ENCODE assay signal across 18 cellular contexts in the genomic region with DNA sequence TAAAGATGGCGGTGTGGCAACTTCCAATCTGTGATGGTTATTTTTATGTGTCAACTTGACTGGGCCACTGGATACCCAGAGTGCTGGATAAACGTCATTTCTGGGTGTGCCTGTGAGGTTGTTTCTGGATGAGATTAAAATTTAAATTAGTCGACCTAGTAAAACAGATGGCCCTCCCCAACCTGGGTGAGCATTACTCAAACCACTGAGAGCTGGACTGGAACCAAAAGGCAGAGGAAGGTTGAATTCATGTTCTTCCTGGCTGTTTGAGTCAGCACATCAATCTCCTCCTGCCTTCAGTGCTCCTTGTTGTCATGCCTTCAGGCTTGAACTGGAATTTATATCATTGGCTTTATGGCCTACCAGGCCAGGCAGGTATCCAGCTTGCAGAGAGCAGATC.
DNase-seq lines count a peak whose midpoint lies in the region; ATAC-seq and TF ChIP-seq lines count a peak whose summit lies in the region.
"Had no signal": no experiment of that assay in that cellular context is flagged by ENCODE, and none has a peak within 500 bp of the region (broad histone marks: within the 10 kb centered on the region; RNA-seq: fewer than 3 reads in every experiment).

No MANE protein-coding gene starts in this region.

- no peaks in the 10 kb centered on the region for H3K27me3 Mint-ChIP-seq in naive thymus-derived CD8-positive, alpha-beta T cell
- H3K27me3 Mint-ChIP-seq: activated naive CD8-positive, alpha-beta T cell treated with anti-CD3 and anti-CD28 coated beads, Interleukin-2, amount 10 ng/mL, durations not matched to agents 7 days and 5 days; CD4-positive, alpha-beta memory T cell; type B pancreatic cell had no signal

- H3K4me3 ChIP-seq in SK-N-SH (ENCODE audit: low read depth in 2 of 2, low read length in 1 of 2) (no peak overlapping the region), fibroblast of mammary gland (ENCODE audit: control insufficient read depth, low read depth, low read length) (no peak overlapping the region)
- H3K4me3 ChIP-seq: hepatocyte had no signal

- no peaks in the 10 kb centered on the region for H3K27me3 ChIP-seq in SK-N-SH (ENCODE audit: insufficient read depth)
- H3K27me3 ChIP-seq: hepatocyte had no signal

- no peak overlapping the region for H3K27ac Mint-ChIP-seq in naive thymus-derived CD8-positive, alpha-beta T cell
- H3K27ac Mint-ChIP-seq: activated naive CD8-positive, alpha-beta T cell treated with anti-CD3 and anti-CD28 coated beads, Interleukin-2, amount 10 ng/mL, durations not matched to agents 7 days and 5 days; CD4-positive, alpha-beta memory T cell; type B pancreatic cell had no signal

- H3K4me3 Mint-ChIP-seq in naive thymus-derived CD8-positive, alpha-beta T cell = no peak overlapping the region
- H3K4me3 Mint-ChIP-seq: activated naive CD8-positive, alpha-beta T cell treated with anti-CD3 and anti-CD28 coated beads, Interleukin-2, amount 10 ng/mL, durations not matched to agents 7 days and 5 days; CD4-positive, alpha-beta memory T cell; type B pancreatic cell had no signal

- CTCF ChIA-PET in SK-N-SH (lab: Yijun Ruan, JAX) = no interaction called here

- no peak for DNase-seq in SK-N-SH
- peak; percentile 3 for DNase-seq in SK-N-DZ (ENCODE audit: low spot score)
- DNase-seq in fibroblast of mammary gland (ENCODE audit: low read depth) = peak; percentile 98
- peak; percentile 23 for DNase-seq in stromal cell of bone marrow (ENCODE audit: low read depth)
- no peak for DNase-seq in NCI-H345 (lab: John Stamatoyannopoulos, UW)
- no peak for DNase-seq in naive thymus-derived CD8-positive, alpha-beta T cell
- DNase-seq: activated CD4-positive, alpha-beta T cell treated with anti-CD3 and anti-CD28 coated beads, Interleukin-2, amount 50 U/mL, for 4 hours; activated naive CD8-positive, alpha-beta T cell treated with anti-CD3 and anti-CD28 coated beads, Interleukin-2, amount 10 ng/mL, durations not matched to agents 7 days and 5 days; activated T-cell treated with anti-CD3 and anti-CD28 coated beads, Interleukin-2, amount 50 U/mL, for 1 hour; CD4-positive, alpha-beta memory T cell; left colon; NCI-H146; NCI-H510A; stimulated activated naive CD4-positive, alpha-beta T cell had no signal

- TF ChIP-seq CTCF in SK-N-SH (IDR thresholded peaks at IDR 0.05) (no peak), fibroblast of mammary gland (conservative IDR thresholded peaks at IDR 0.05; ENCODE audit: control insufficient read depth, insufficient read depth, low read depth, low read length) (no peak)

- POLR2A ChIA-PET in SK-N-SH (lab: Yijun Ruan, JAX) = no interaction called here
- POLR2A ChIA-PET in naive thymus-derived CD8-positive, alpha-beta T cell (lab: Charles Lee) = no interaction called here

- H3K4me1 ChIP-seq in SK-N-SH (ENCODE audit: control insufficient read depth in 1 of 2, insufficient read depth in 2 of 2, low read depth in 1 of 2, low read length in 1 of 2) = no peaks in the 10 kb centered on the region

- H3K9ac ChIP-seq in SK-N-SH = no peak overlapping the region

- H2AFZ ChIP-seq in SK-N-SH (ENCODE audit: low read depth) = no peak overlapping the region
- H2AFZ ChIP-seq: hepatocyte had no signal

- H3K9me3 ChIP-seq in SK-N-SH = peaks cover 3% of the 10 kb centered on the region; the same call in 1 of the 2 replicates

- H3K79me2 ChIP-seq in SK-N-SH (ENCODE audit: insufficient read depth) = no peaks in the 10 kb centered on the region
- H3K79me2 ChIP-seq: hepatocyte had no signal

- H3K4me2 ChIP-seq in SK-N-SH = no peak overlapping the region
- H3K4me2 ChIP-seq: hepatocyte had no signal

- peaks cover 0 to 44% (median 11%) of the 10 kb centered on the region in 9 donors for H3K9me3 Mint-ChIP-seq in naive thymus-derived CD8-positive, alpha-beta T cell
- H3K9me3 Mint-ChIP-seq: activated naive CD8-positive, alpha-beta T cell treated with anti-CD3 and anti-CD28 coated beads, Interleukin-2, amount 10 ng/mL, durations not matched to agents 7 days and 5 days had no signal

- H3K27ac ChIP-seq in SK-N-SH (ENCODE audit: low read depth in 2 of 2, low read length in 1 of 2) = no peak overlapping the region
- H3K27ac ChIP-seq: hepatocyte had no signal

- ATAC-seq in SK-N-SH treated with all-trans-retinoic acid at 6 μM for 48 hours (no peak), GM19035 (IDR thresholded peaks at IDR 0.05; ENCODE audit: unreplicated experiment) (no peak)
- ATAC-seq in naive thymus-derived CD8-positive, alpha-beta T cell = no peak
- ATAC-seq: left colon had no signal

- H3K4me1 Mint-ChIP-seq in naive thymus-derived CD8-positive, alpha-beta T cell = no peaks in the 10 kb centered on the region
- H3K4me1 Mint-ChIP-seq: activated naive CD8-positive, alpha-beta T cell treated with anti-CD3 and anti-CD28 coated beads, Interleukin-2, amount 10 ng/mL, durations not matched to agents 7 days and 5 days; CD4-positive, alpha-beta memory T cell had no signal

- peaks cover 9% of the 10 kb centered on the region for H3F3A ChIP-seq in SK-N-SH (replicated peaks; ENCODE audit: insufficient read depth)

- H3K9me2 ChIP-seq in SK-N-SH = no peaks in the 10 kb centered on the region

- no peak for TF ChIP-seq RAD21 in SK-N-SH (IDR thresholded peaks at IDR 0.05; ENCODE audit: low read length)

- H4K20me1 ChIP-seq in SK-N-SH (ENCODE audit: insufficient read depth) = no peaks in the 10 kb centered on the region

- TF ChIP-seq EP300 in SK-N-SH (IDR thresholded peaks at IDR 0.05; ENCODE audit: borderline replicate concordance in 1 of 2, low read depth in 1 of 2, low read length in 1 of 2) = no peak

- peaks cover 0 to 5% (median 0%) of the 10 kb centered on the region in 3 donors for H3K36me3 Mint-ChIP-seq in naive thymus-derived CD8-positive, alpha-beta T cell
- H3K36me3 Mint-ChIP-seq: activated naive CD8-positive, alpha-beta T cell treated with anti-CD3 and anti-CD28 coated beads, Interleukin-2, amount 10 ng/mL, durations not matched to agents 7 days and 5 days; CD4-positive, alpha-beta memory T cell; type B pancreatic cell had no signal

- no peaks in the 10 kb centered on the region for H3K36me3 ChIP-seq in SK-N-SH (replicated peaks in 1 of 2; ENCODE audit: control insufficient read depth in 1 of 2, insufficient read depth in 2 of 2, low read length in 1 of 2)

- WGBS in SK-N-SH (ENCODE audit: low lambda C conversion rate) = 42% methylated on average over 3 of the region's 3 CpGs

TF ChIP-seq in SK-N-SH, 30 proteins besides CTCF, POLR2A, EP300 and RAD21:
- TF ChIP-seq TCF12 (IDR thresholded peaks at IDR 0.05) (peak; percentile 30; the same call in 1 of the 2 replicates), PBX3 (IDR thresholded peaks at IDR 0.05) (peak; percentile 45; the same call in 1 of the 2 replicates), MEF2A (IDR thresholded peaks at IDR 0.05; ENCODE audit: borderline replicate concordance, low read depth) (no peak)

TF ChIP-seq in SK-N-SH treated with all-trans-retinoic acid at 6 μM for 48 hours, 23 proteins besides CTCF, POLR2A, EP300 and RAD21:
- TF ChIP-seq CSDC2 (CRISPR knock-in tag; IDR thresholded peaks at IDR 0.05) = no peak
- TF ChIP-seq TCF4 (CRISPR knock-in tag; IDR thresholded peaks at IDR 0.05; ENCODE audit: borderline replicate concordance) = no peak
- no peak for TF ChIP-seq ZFP3 (CRISPR knock-in tag; IDR thresholded peaks at IDR 0.05)
- no peak for TF ChIP-seq SNAI2 (CRISPR knock-in tag; IDR thresholded peaks at IDR 0.05)
- TF ChIP-seq RARB (CRISPR knock-in tag; IDR thresholded peaks at IDR 0.05) = no peak
TF ChIP-seq in SK-N-SH treated with all-trans-retinoic acid at 6 μM for 48 hours: peak in this region for 0.

Comparison
In these comparisons a context has a peak if more than half of its experiments do, and no peak if none do; other contexts are left out.
1. DNase-seq: peak in SK-N-DZ (single experiment), fibroblast of mammary gland (single experiment) and stromal cell of bone marrow (single experiment); none in SK-N-SH (single experiment), NCI-H345 (single experiment) and naive thymus-derived CD8-positive, alpha-beta T cell (0 of 10).